1 cellular context compared by ENCODE assay signal in genomic region chr17:46044286-46044928, GRCh38.
TF ChIP-seq lines count a peak whose summit lies in the region.

No MANE protein-coding gene starts in this region.

TF ChIP-seq in IMR-90, 13 proteins besides CTCF, POLR2A, EP300 and RAD21:
- TF ChIP-seq, protein P1, sequence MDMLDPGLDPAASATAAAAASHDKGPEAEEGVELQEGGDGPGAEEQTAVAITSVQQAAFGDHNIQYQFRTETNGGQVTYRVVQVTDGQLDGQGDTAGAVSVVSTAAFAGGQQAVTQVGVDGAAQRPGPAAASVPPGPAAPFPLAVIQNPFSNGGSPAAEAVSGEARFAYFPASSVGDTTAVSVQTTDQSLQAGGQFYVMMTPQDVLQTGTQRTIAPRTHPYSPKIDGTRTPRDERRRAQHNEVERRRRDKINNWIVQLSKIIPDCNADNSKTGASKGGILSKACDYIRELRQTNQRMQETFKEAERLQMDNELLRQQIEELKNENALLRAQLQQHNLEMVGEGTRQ (IDR thresholded peaks at IDR 0.05; ENCODE audit: low read depth, low read length): no peak
- TF ChIP-seq SMC3 (IDR thresholded peaks at IDR 0.05; ENCODE audit: low read depth, low read length) (peak; percentile 85), CEBPB (IDR thresholded peaks at IDR 0.05; ENCODE audit: low read depth, low read length) (peak; percentile 29; the same call in 1 of the 2 replicates)
